ENCODE assay signal across 8 cellular contexts in the genomic region with DNA sequence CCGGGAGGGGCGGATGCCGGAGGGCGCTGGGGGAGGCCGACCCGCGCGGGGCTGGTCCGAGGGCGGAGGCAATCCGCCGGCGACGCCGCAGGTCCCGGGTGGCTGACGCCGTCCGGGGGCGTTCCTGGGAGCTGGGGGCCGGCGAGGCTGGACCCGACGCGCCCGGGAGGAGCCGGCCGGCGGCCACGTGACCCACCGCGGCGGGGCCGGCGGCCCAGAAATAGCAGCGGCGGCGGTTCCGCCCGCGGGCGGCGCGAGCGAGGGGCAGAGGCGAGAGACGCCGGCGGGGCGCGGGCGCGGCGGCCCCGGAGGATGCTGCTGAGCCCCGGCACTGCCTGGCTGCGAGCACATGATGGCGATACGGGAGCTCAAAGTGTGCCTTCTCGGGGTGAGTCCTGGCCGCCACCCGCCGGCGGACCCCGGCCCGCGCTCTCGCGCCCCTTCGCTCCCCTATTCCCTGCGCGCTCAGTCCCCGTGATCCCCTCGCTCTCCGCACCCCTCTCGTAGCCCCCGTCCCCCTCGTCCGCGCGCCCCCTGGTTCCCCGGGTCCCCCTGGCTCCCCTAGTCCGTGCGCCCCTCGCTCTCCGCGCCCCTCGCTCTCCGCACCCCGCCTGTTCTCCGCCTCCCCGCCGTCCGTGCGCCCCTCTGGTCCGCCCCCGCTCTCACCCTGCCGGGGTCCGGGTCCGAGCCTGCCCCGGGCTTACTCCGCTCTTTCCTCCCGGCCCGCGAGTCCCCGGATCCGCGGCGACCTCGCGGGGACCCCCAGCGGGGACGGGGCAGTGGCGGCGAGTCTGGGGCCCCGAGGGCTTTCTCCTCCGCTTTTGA. TPM values are rescaled to one million over a fixed set of nuclear protein-coding genes. Genes with fewer than 3 reads are reported as not detected.
DNase-seq lines count a peak whose midpoint lies in the region; ATAC-seq and TF ChIP-seq lines count a peak whose summit lies in the region.

A gene with protein sequence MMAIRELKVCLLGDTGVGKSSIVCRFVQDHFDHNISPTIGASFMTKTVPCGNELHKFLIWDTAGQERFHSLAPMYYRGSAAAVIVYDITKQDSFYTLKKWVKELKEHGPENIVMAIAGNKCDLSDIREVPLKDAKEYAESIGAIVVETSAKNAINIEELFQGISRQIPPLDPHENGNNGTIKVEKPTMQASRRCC (plus strand): TSS at position 245 of the 825 bp plus-strand sequence. CDS start 105 bp downstream, at position 350.

- no peak for TF ChIP-seq CTCF in SK-N-SH (IDR thresholded peaks at IDR 0.05)
- no peak for TF ChIP-seq CTCF in endodermal cell (conservative IDR thresholded peaks at IDR 0.05)
- TF ChIP-seq CTCF in lower lobe of right lung (IDR thresholded peaks at IDR 0.05) = no peak

- peak within 1 kb of the TSS; percentile 90 for H3K9ac ChIP-seq in SK-N-SH
- peak within 1 kb of the TSS; percentile 17 for H3K9ac ChIP-seq in endodermal cell (ENCODE audit: extremely low read depth, low read length, poor library complexity, severe bottlenecking)
- peak within 1 kb of the TSS; percentile 38 to 83 (median 77) for H3K9ac ChIP-seq in subcutaneous abdominal adipose tissue (ENCODE audit: low read length in 5 of 5)

- no peak for TF ChIP-seq EP300 in SK-N-SH (IDR thresholded peaks at IDR 0.05; ENCODE audit: borderline replicate concordance in 1 of 2, low read depth in 1 of 2, low read length in 1 of 2)

- TF ChIP-seq RAD21 in SK-N-SH (IDR thresholded peaks at IDR 0.05; ENCODE audit: low read length) = no peak; the same call in 1 of the 2 replicates

- H3K4me1 ChIP-seq in SK-N-SH (ENCODE audit: control insufficient read depth in 1 of 2, insufficient read depth in 2 of 2, low read depth in 1 of 2, low read length in 1 of 2) (peaks cover 0 to 8% of the 10 kb centered on the region in 2 experiments; a peak in 2 of 4 replicates), endodermal cell (ENCODE audit: control insufficient read depth, insufficient read depth, low read length) (peaks cover 3% of the 10 kb centered on the region), lower lobe of right lung (peaks cover 36% of the 10 kb centered on the region), subcutaneous abdominal adipose tissue (ENCODE audit: control insufficient read depth in 5 of 5, insufficient read depth in 5 of 5, low read length in 5 of 5) (peaks cover 0 to 58% (median 25%) of the 10 kb centered on the region in 5 donors)

- peaks cover 47% of the 10 kb centered on the region for H3K79me2 ChIP-seq in SK-N-SH (ENCODE audit: insufficient read depth)

- 3% methylated on average over 39 of the region's 117 CpGs for WGBS in SK-N-SH (ENCODE audit: low lambda C conversion rate)
- 0 to 1% methylated on average over 24 to 117 of the region's 117 CpGs for WGBS in endodermal cell (ENCODE audit: insufficient coverage in 1 of 2, insufficient read length in 1 of 2), 2 experiments

- H4K20me1 ChIP-seq in SK-N-SH (ENCODE audit: insufficient read depth) = no peaks in the 10 kb centered on the region

- H3K4me2 ChIP-seq in SK-N-SH = peak within 1 kb of the TSS; percentile 89

- H3K36me3 Mint-ChIP-seq in endodermal cell (ENCODE audit: low read depth) = no peaks in the 10 kb centered on the region

- DNase-seq in stimulated activated CD4-positive, alpha-beta T cell treated with anti-CD3 and anti-CD28 coated beads, Interleukin-4, amount 100 ng/mL, for 1 hour = peak; percentile 7
- no peak for DNase-seq in stimulated activated CD4-positive, alpha-beta T cell treated with anti-CD3 and anti-CD28 coated beads, Interleukin-4, amount 100 ng/mL, for 24 hours
- DNase-seq in SK-N-SH (peak; percentile 88), endodermal cell (peak; percentile 84), lower lobe of right lung (peak; percentile 89)

- intact Hi-C loops in lower lobe of right lung (cut with DNase I) = no loop called here

- H2AFZ ChIP-seq in SK-N-SH (ENCODE audit: low read depth) = peak within 1 kb of the TSS; percentile 88

- POLR2A ChIA-PET in SK-N-SH (lab: Yijun Ruan, JAX) = no interaction called here

- CTCF ChIA-PET in SK-N-SH (lab: Yijun Ruan, JAX) = interaction anchor here (1.6 kb wide), 1 partner anchor 96 kb away, joined by 5 read pairs; no protein-coding TSS in a partner anchor

- no peaks in the 10 kb centered on the region for H3K9me3 Mint-ChIP-seq in endodermal cell

- H3K4me1 Mint-ChIP-seq in endodermal cell = peaks cover 53% of the 10 kb centered on the region

- ATAC-seq in HG02763 (IDR thresholded peaks at IDR 0.05; ENCODE audit: unreplicated experiment) (peak; percentile 49), lower lobe of right lung (peak; percentile 90 to 93)
- no peak for ATAC-seq in activated CD4-positive, CD25-positive, alpha-beta regulatory T cell treated with anti-CD3 and anti-CD28 coated beads, Interleukin-2, amount 50 U/mL, for 24 hours

- no peak within 1 kb of the TSS for H3K27ac Mint-ChIP-seq in endodermal cell

- peaks cover 80% of the 10 kb centered on the region for H3K27me3 Mint-ChIP-seq in endodermal cell (ENCODE audit: insufficient read depth)

- no peaks in the 10 kb centered on the region for H3K9me2 ChIP-seq in SK-N-SH

- H3K36me3 ChIP-seq in SK-N-SH (replicated peaks in 1 of 2; ENCODE audit: control insufficient read depth in 1 of 2, insufficient read depth in 2 of 2, low read length in 1 of 2) = no peaks in the 10 kb centered on the region
- no peaks in the 10 kb centered on the region for H3K36me3 ChIP-seq in endodermal cell (ENCODE audit: control insufficient read depth, insufficient read depth, low read length)
- no peaks in the 10 kb centered on the region for H3K36me3 ChIP-seq in lower lobe of right lung
- no peaks in the 10 kb centered on the region for H3K36me3 ChIP-seq in subcutaneous abdominal adipose tissue (ENCODE audit: control insufficient read depth in 5 of 5, insufficient read depth in 5 of 5, low read length in 5 of 5)

- peak within 1 kb of the TSS; percentile 63 to 68 for H3K4me3 ChIP-seq in SK-N-SH (ENCODE audit: low read depth in 2 of 2, low read length in 1 of 2)
- peak within 1 kb of the TSS; percentile 76 for H3K4me3 ChIP-seq in endodermal cell (ENCODE audit: low read length)
- peak within 1 kb of the TSS; percentile 76 for H3K4me3 ChIP-seq in lower lobe of right lung
- peak within 1 kb of the TSS; percentile 72 to 84 (median 77) for H3K4me3 ChIP-seq in subcutaneous abdominal adipose tissue (ENCODE audit: low read depth in 1 of 5, low read length in 5 of 5)

- no peaks in the 10 kb centered on the region for H3K9me3 ChIP-seq in SK-N-SH
- H3K9me3 ChIP-seq in endodermal cell (ENCODE audit: control insufficient read depth, low read length) = no peaks in the 10 kb centered on the region
- H3K9me3 ChIP-seq in lower lobe of right lung = no peaks in the 10 kb centered on the region
- H3K9me3 ChIP-seq in subcutaneous abdominal adipose tissue (ENCODE audit: control insufficient read depth in 5 of 5, low read length in 5 of 5) = no peaks in the 10 kb centered on the region

- peaks cover 11% of the 10 kb centered on the region for H3F3A ChIP-seq in SK-N-SH (replicated peaks; ENCODE audit: insufficient read depth)

- peak within 1 kb of the TSS in 1 of 2 experiments; percentile 57; a peak in 2 of 4 replicates for H3K27ac ChIP-seq in SK-N-SH (ENCODE audit: low read depth in 2 of 2, low read length in 1 of 2)
- H3K27ac ChIP-seq in endodermal cell (ENCODE audit: low read depth, low read length) = no peak within 1 kb of the TSS
- H3K27ac ChIP-seq in lower lobe of right lung = peak within 1 kb of the TSS; percentile 89
- H3K27ac ChIP-seq in subcutaneous abdominal adipose tissue (ENCODE audit: low read depth, low read length) = peak within 1 kb of the TSS; percentile 92

- H3K4me3 Mint-ChIP-seq in endodermal cell = peak within 1 kb of the TSS; percentile 70

- H3K27me3 ChIP-seq in SK-N-SH (ENCODE audit: insufficient read depth) = no peaks in the 10 kb centered on the region
- H3K27me3 ChIP-seq in endodermal cell (ENCODE audit: control insufficient read depth, insufficient read depth, low read length, poor library complexity, severe bottlenecking) = peaks cover 89% of the 10 kb centered on the region
- no peaks in the 10 kb centered on the region for H3K27me3 ChIP-seq in lower lobe of right lung (ENCODE audit: low read depth)
- H3K27me3 ChIP-seq in subcutaneous abdominal adipose tissue (ENCODE audit: control insufficient read depth in 5 of 5, insufficient read depth in 4 of 5, low read length in 5 of 5) = no peaks in the 10 kb centered on the region

TF ChIP-seq in SK-N-SH, 30 proteins besides CTCF, POLR2A, EP300 and RAD21 (continues in another document):
- TF ChIP-seq SMC3 (IDR thresholded peaks at IDR 0.05; ENCODE audit: low read depth, low read length) (no peak), MXI1 (IDR thresholded peaks at IDR 0.05; ENCODE audit: low read depth, low read length) (0 out of 2 replicates have a peak, but pooled peaks have one; percentile 34), FOXM1 (IDR thresholded peaks at IDR 0.05; ENCODE audit: low read depth) (no peak), FOXJ3 (CRISPR knock-in tag; IDR thresholded peaks at IDR 0.05) (no peak)
- TF ChIP-seq, protein P1, sequence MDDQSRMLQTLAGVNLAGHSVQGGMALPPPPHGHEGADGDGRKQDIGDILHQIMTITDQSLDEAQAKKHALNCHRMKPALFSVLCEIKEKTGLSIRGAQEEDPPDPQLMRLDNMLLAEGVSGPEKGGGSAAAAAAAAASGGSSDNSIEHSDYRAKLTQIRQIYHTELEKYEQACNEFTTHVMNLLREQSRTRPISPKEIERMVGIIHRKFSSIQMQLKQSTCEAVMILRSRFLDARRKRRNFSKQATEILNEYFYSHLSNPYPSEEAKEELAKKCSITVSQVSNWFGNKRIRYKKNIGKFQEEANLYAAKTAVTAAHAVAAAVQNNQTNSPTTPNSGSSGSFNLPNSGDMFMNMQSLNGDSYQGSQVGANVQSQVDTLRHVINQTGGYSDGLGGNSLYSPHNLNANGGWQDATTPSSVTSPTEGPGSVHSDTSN (IDR thresholded peaks at IDR 0.05) = no peak
- TF ChIP-seq, protein P2, sequence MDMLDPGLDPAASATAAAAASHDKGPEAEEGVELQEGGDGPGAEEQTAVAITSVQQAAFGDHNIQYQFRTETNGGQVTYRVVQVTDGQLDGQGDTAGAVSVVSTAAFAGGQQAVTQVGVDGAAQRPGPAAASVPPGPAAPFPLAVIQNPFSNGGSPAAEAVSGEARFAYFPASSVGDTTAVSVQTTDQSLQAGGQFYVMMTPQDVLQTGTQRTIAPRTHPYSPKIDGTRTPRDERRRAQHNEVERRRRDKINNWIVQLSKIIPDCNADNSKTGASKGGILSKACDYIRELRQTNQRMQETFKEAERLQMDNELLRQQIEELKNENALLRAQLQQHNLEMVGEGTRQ (IDR thresholded peaks at IDR 0.05; ENCODE audit: borderline replicate concordance, low read depth, low read length) = peak; percentile 42; the same call in 1 of the 2 replicates

RNA-seq across cellular contexts. Expression of the gene that starts here (rescaled TPM):
- polyA plus RNA-seq in SK-N-SH (2012; rRNA removed) = 22.4 and 23.0 TPM in 2 replicates
- polyA plus RNA-seq in SK-N-SH (2012; cell fraction: cytosol; rRNA removed) = 30.5 and 34.5 TPM in 2 replicates
- 17.8 and 28.6 TPM in 2 replicates for polyA plus RNA-seq in SK-N-SH (2012; cell fraction: nucleus; rRNA removed)
- total RNA-seq in endodermal cell (10 to 100 TPM; 11.7 to 20.3 TPM), lower lobe of right lung (110 TPM)
- 23.6 TPM for polyA plus RNA-seq in endodermal cell (2013, experiment 1 of 2)
- polyA plus RNA-seq in endodermal cell (2013, experiment 2 of 2) = 25.0 TPM

Comparison
In these comparisons a context has a peak if more than half of its experiments do, and no peak if none do; other contexts are left out.
1. ATAC-seq: peak in HG02763 (single experiment) and lower lobe of right lung (2 of 2); none in activated CD4-positive, CD25-positive, alpha-beta regulatory T cell treated with anti-CD3 and anti-CD28 coated beads, Interleukin-2, amount 50 U/mL, for 24 hours (0 of 2).
2. H3K9ac ChIP-seq: peak in every context shown above with its lines; median percentile 90 in SK-N-SH; 77 in subcutaneous abdominal adipose tissue; 17 in endodermal cell.
3. Peak in every context shown above with its lines, with median percentiles within 50 percentile points of each other: H3K4me3 ChIP-seq.